In genomic region chr6:18080544-18080943, GRCh38 we compare ENCODE assay signal across 1 cellular context.
TF ChIP-seq lines count a peak whose summit lies in the region.

No MANE protein-coding gene starts in this region.

TF ChIP-seq in A549, 52 proteins besides CTCF, POLR2A, EP300 and RAD21 (continued from another document):
- TF ChIP-seq RCOR1 (IDR thresholded peaks at IDR 0.05; ENCODE audit: low read depth, low read length) = no peak
- no peak for TF ChIP-seq FOSL2 (IDR thresholded peaks at IDR 0.05)
- no peak for TF ChIP-seq FOSL2 (CRISPR knock-in tag; IDR thresholded peaks at IDR 0.05)
- no peak for TF ChIP-seq PBX3 (IDR thresholded peaks at IDR 0.05)
- TF ChIP-seq ZC3H11A (IDR thresholded peaks at IDR 0.05) = no peak
- TF ChIP-seq EHF (CRISPR knock-in tag; IDR thresholded peaks at IDR 0.05) = no peak
- no peak for TF ChIP-seq E2F6 (IDR thresholded peaks at IDR 0.05; ENCODE audit: borderline replicate concordance, low read depth)
- TF ChIP-seq MAFK (IDR thresholded peaks at IDR 0.05; ENCODE audit: partially characterized antibody) = no peak
- no peak for TF ChIP-seq MAZ (IDR thresholded peaks at IDR 0.05; ENCODE audit: borderline replicate concordance, low read depth, low read length)
